Comparison of ENCODE assay signal across 11 cellular contexts in the genomic region with DNA sequence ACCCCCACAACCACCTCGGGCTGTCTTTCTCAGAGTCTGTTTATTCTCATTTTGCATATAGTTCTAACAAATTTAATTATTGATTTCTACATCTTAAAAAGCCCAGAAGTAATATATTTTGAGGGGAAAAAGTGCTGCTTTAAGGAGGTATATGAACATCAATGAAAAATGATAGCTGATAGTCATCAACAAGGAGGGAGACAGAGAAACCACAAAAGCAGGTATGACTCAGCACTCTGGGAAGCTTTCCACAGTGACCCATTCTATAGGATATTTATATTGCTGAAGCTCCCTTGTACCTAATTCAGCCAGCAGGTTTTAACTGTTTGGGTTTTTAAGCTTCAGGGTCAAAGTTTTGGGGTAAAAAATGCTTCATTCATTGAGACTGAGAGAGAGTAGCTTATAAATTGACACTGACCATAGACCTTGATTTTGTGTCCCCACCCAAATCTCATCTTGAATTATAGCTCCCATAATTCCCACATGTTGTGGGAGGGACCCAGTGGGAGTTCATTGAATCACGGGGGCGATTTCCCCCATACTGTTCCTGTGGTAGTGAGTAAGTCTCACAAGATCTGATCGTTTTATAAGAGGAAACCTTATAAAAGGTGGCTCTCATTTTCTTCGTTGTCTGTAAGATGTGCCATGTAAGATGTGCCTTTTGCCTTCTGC. TPM values are rescaled to one million over a fixed set of nuclear protein-coding genes. Genes with fewer than 3 reads are reported as not detected.
DNase-seq lines count a peak whose midpoint lies in the region; ATAC-seq, FAIRE-seq and TF ChIP-seq lines count a peak whose summit lies in the region.
"Had no signal": no experiment of that assay in that cellular context is flagged by ENCODE, and none has a peak within 500 bp of the region (broad histone marks: within the 10 kb centered on the region; RNA-seq: fewer than 3 reads in every experiment).

No MANE protein-coding gene starts in this region.

- CTCF ChIA-PET in A549 (lab: Yijun Ruan, JAX): interaction anchor here (0.5 to 1.4 kb wide), 2 partner anchors 37 to 500 kb away, joined by 3 to 6 read pairs; no protein-coding TSS in a partner anchor

- 97% methylated on average over 5 of the region's 5 CpGs for WGBS in A549 (ENCODE audit: missing lambda C conversion rate)

- H3K79me2 ChIP-seq in GM23338 (replicated peaks; ENCODE audit: insufficient read depth): no peaks in the 10 kb centered on the region

- TF ChIP-seq POLR2A in A549 (IDR thresholded peaks at IDR 0.05; ENCODE audit: low read length) (no peak), erythroblast (IDR thresholded peaks at IDR 0.05; ENCODE audit: low read length) (no peak), gastrocnemius medialis (IDR thresholded peaks at IDR 0.05) (no peak)

- in situ Hi-C loops in gastrocnemius medialis (cut with MboI; ENCODE audit: low sequenced_read_pairs in 4 of 4): no loop called here

- peak in 1 of 2 experiments; percentile 9 for DNase-seq in A549 (ENCODE audit: low read depth in 1 of 2, low spot score in 1 of 2)
- DNase-seq in GM23338 (ENCODE audit: low spot score): no peak
- no peak for DNase-seq in RWPE2 (ENCODE audit: low spot score)
- DNase-seq in erythroblast (lab: John Stamatoyannopoulos, UW): peak; percentile 7 to 11
- no peak for DNase-seq in HuH-7 (ENCODE audit: low spot score)
- no peak for DNase-seq in NCI-H187 (lab: John Stamatoyannopoulos, UW)
- no peak for DNase-seq in nucleus accumbens (lab: John Stamatoyannopoulos, UW)
- no peak for DNase-seq in gastrocnemius medialis
- DNase-seq: activated naive CD8-positive, alpha-beta T cell treated with anti-CD3 and anti-CD28 coated beads, Interleukin-2, amount 10 ng/mL, durations not matched to agents 7 days and 5 days; hypothalamus; NCI-H2081 treated with DMSO at 0.1 percent for 48 hours had no signal

- H3K4me1 Mint-ChIP-seq in GM23338: peaks cover 2% of the 10 kb centered on the region; the same call in 1 of the 3 replicates

- H2AFZ ChIP-seq in GM23338: no peak overlapping the region

- no peak for TF ChIP-seq EP300 in A549 (IDR thresholded peaks at IDR 0.05)

- ATAC-seq in A549: no peak
- ATAC-seq in GM23338: no peak
- peak; percentile 59 for ATAC-seq in RWPE2 (ENCODE audit: low read depth)
- ATAC-seq in gastrocnemius medialis: no peak

- H3K9me2 ChIP-seq in GM23338 (ENCODE audit: insufficient read depth): 0 out of 2 replicates have a peak, but pooled peaks cover 4% of the 10 kb centered on the region

- peaks cover 31% of the 10 kb centered on the region for H3K36me3 Mint-ChIP-seq in GM23338 (ENCODE audit: low read depth)

- H3K27me3 Mint-ChIP-seq in GM23338 (ENCODE audit: insufficient read depth, low read depth, poor library complexity): no peaks in the 10 kb centered on the region

- peaks cover 34% of the 10 kb centered on the region for H3K4me1 ChIP-seq in A549
- no peaks in the 10 kb centered on the region for H3K4me1 ChIP-seq in GM23338 (ENCODE audit: insufficient read depth)
- H3K4me1 ChIP-seq in RWPE2 (ENCODE audit: insufficient read depth, poor library complexity, severe bottlenecking): peaks cover 40% of the 10 kb centered on the region
- peaks cover 11 to 25% of the 10 kb centered on the region in 2 donors for H3K4me1 ChIP-seq in gastrocnemius medialis

- no peaks in the 10 kb centered on the region for H3K9me3 Mint-ChIP-seq in GM23338
- H3K9me3 Mint-ChIP-seq: activated naive CD8-positive, alpha-beta T cell treated with anti-CD3 and anti-CD28 coated beads, Interleukin-2, amount 10 ng/mL, durations not matched to agents 7 days and 5 days had no signal

- peak overlapping the region; percentile 96 for H3K27ac Mint-ChIP-seq in GM23338
- H3K27ac Mint-ChIP-seq: activated naive CD8-positive, alpha-beta T cell treated with anti-CD3 and anti-CD28 coated beads, Interleukin-2, amount 10 ng/mL, durations not matched to agents 7 days and 5 days had no signal

- H3K9me3 ChIP-seq in A549 (0 out of 3 replicates have a peak, but pooled peaks cover 8% of the 10 kb centered on the region), RWPE2 (ENCODE audit: severe bottlenecking) (peaks cover 4% of the 10 kb centered on the region), gastrocnemius medialis (no peaks in the 10 kb centered on the region)

- intact Hi-C loops in gastrocnemius medialis (cut with DNase I; ENCODE audit: low total_unique reads): no loop called here

- H3K4me3 Mint-ChIP-seq in GM23338: no peak overlapping the region
- H3K4me3 Mint-ChIP-seq: activated naive CD8-positive, alpha-beta T cell treated with anti-CD3 and anti-CD28 coated beads, Interleukin-2, amount 10 ng/mL, durations not matched to agents 7 days and 5 days had no signal

- TF ChIP-seq CTCF in A549 (IDR thresholded peaks at IDR 0.05) (no peak), GM23338 (conservative IDR thresholded peaks at IDR 0.05; ENCODE audit: low read depth in 2 of 2) (no peak), RWPE2 (IDR thresholded peaks at IDR 0.05; ENCODE audit: poor library complexity, severe bottlenecking) (no peak), gastrocnemius medialis (IDR thresholded peaks at IDR 0.05 in 4 of 5, conservative IDR thresholded peaks at IDR 0.05 in 1 of 5) (no peak)

- H3K36me3 ChIP-seq in GM23338 (ENCODE audit: insufficient read depth) (0 out of 2 replicates have a peak, but pooled peaks cover under 1% of the 10 kb centered on the region), RWPE2 (ENCODE audit: low read depth) (peaks cover 44% of the 10 kb centered on the region), gastrocnemius medialis (peaks cover 0 to 3% of the 10 kb centered on the region in 2 donors)

- TF ChIP-seq RAD21 in A549 (conservative IDR thresholded peaks at IDR 0.05 in 1 of 2, IDR thresholded peaks at IDR 0.05 in 1 of 2): no peak

- H3K27ac ChIP-seq in A549 (peak overlapping the region; percentile 58 to 88; a peak in 5 of 6 replicates), GM23338 (ENCODE audit: low read depth) (no peak overlapping the region), RWPE2 (ENCODE audit: poor library complexity, severe bottlenecking) (peak overlapping the region; percentile 81), gastrocnemius medialis (no peak overlapping the region)

- H3K27me3 ChIP-seq in GM23338 (ENCODE audit: insufficient read depth) (no peaks in the 10 kb centered on the region), RWPE2 (ENCODE audit: insufficient read depth, poor library complexity, severe bottlenecking) (no peaks in the 10 kb centered on the region), gastrocnemius medialis (no peaks in the 10 kb centered on the region)

- no peak overlapping the region for H3K4me3 ChIP-seq in A549
- no peak overlapping the region for H3K4me3 ChIP-seq in GM23338
- no peak overlapping the region for H3K4me3 ChIP-seq in RWPE2 (ENCODE audit: severe bottlenecking)
- H3K4me3 ChIP-seq in gastrocnemius medialis: no peak overlapping the region

- POLR2A ChIA-PET in A549 (lab: Yijun Ruan, JAX): no interaction called here

- H3K4me2 ChIP-seq in A549 (peak overlapping the region; percentile 39; the same call in 2 of the 3 replicates), GM23338 (no peak overlapping the region)

- H3F3A ChIP-seq in GM23338 (replicated peaks; ENCODE audit: low read depth): no peaks in the 10 kb centered on the region

- no peak for FAIRE-seq in A549 (lab: Jason Lieb, UNC)

- no peaks in the 10 kb centered on the region for H4K20me1 ChIP-seq in GM23338 (replicated peaks; ENCODE audit: insufficient read depth)

TF ChIP-seq in A549, 52 proteins besides CTCF, POLR2A, EP300 and RAD21:
- TF ChIP-seq, protein P1, sequence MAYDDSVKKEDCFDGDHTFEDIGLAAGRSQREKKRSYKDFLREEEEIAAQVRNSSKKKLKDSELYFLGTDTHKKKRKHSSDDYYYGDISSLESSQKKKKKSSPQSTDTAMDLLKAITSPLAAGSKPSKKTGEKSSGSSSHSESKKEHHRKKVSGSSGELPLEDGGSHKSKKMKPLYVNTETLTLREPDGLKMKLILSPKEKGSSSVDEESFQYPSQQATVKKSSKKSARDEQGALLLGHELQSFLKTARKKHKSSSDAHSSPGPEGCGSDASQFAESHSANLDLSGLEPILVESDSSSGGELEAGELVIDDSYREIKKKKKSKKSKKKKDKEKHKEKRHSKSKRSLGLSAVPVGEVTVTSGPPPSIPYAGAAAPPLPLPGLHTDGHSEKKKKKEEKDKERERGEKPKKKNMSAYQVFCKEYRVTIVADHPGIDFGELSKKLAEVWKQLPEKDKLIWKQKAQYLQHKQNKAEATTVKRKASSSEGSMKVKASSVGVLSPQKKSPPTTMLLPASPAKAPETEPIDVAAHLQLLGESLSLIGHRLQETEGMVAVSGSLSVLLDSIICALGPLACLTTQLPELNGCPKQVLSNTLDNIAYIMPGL (CRISPR knock-in tag; IDR thresholded peaks at IDR 0.05; ENCODE audit: borderline replicate concordance): no peak
- peak; percentile 57; the same call in 1 of the 2 replicates for TF ChIP-seq NFE2L2 (conservative IDR thresholded peaks at IDR 0.05; ENCODE audit: low read length)
- TF ChIP-seq MAFK (IDR thresholded peaks at IDR 0.05; ENCODE audit: partially characterized antibody): peak; percentile 73
TF ChIP-seq in A549: peak in this region for 2.

TF ChIP-seq in GM23338, 12 proteins besides CTCF, POLR2A, EP300 and RAD21 (continues in another document):
- no peak for TF ChIP-seq NANOG (IDR thresholded peaks at IDR 0.05; ENCODE audit: borderline replicate concordance)
- TF ChIP-seq STAT1 (IDR thresholded peaks at IDR 0.05; ENCODE audit: unreplicated experiment): no peak

RNA-seq across cellular contexts. Expression of a gene that starts 27.4 kb away (rescaled TPM):
- polyA plus RNA-seq in A549 (2011; rRNA removed): 11.5 and 15.1 TPM in 2 replicates
- 6.9 and 9.6 TPM in 2 replicates for polyA plus RNA-seq in A549 (2012; cell fraction: cytosol; rRNA removed)
- 7.2 and 8.0 TPM in 2 replicates for polyA plus RNA-seq in A549 (2012; cell fraction: nucleus; rRNA removed)
- 9.5 to 11.0 TPM (median 10.7 TPM) in 3 replicates for polyA plus RNA-seq in A549 (2017; fragmentation: RNase III; extraction: RNeasy Plus Mini Kit Qiagen cat#74134 plus additional on column Dnase treatment)
- 16.5 and 23.8 TPM in 2 replicates for polyA minus RNA-seq in A549 (2011; rRNA and poly(A)+ RNA removed)
- 11.7 and 14.4 TPM in 2 replicates for total RNA-seq in GM23338 (2014; rRNA removed; shearing (Covaris generic))
- polyA plus RNA-seq in GM23338 (2016; fragmentation: Nextera tagmentation; extraction: Ambion mirVana): 3.3 and 4.4 TPM in 2 replicates
- 1 to 10 TPM in 3 of 4 donors, under 1 TPM in 1; 0.66 to 1.2 (median 1.1) TPM for total RNA-seq in gastrocnemius medialis

Comparison
In these comparisons a context has a peak if more than half of its experiments do, and no peak if none do; other contexts are left out.
1. DNase-seq: peak in erythroblast (2 of 2); none in GM23338 (single experiment), RWPE2 (single experiment), HuH-7 (single experiment), NCI-H187 (0 of 2), nucleus accumbens (0 of 56) and gastrocnemius medialis (0 of 2).
2. H3K27ac ChIP-seq: peak in A549 (2 of 2) and RWPE2 (single experiment); none in GM23338 (single experiment) and gastrocnemius medialis (0 of 4).